ENCODE assay signal across 17 cellular contexts in the genomic region with DNA sequence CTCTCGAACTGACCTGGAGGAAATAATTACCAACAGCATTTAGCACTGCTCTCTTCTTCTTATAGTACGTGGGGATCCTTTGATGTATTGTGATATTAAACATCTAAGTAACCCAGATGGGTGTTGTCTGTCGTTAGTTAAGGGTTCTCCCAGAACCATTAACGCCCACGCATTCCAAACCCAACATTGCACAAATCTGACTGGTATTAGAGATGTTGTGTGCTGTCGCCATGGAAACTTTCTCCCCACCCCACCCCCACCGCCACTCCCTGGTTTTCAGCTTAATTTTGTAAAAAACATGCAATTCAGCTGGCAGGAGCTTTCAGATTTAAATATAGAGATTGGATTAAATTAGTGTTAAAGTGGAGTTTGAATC.
"Had no signal": no experiment of that assay in that cellular context is flagged by ENCODE, and none has a peak within 500 bp of the region (broad histone marks: within the 10 kb centered on the region; RNA-seq: fewer than 3 reads in every experiment).

No MANE protein-coding gene starts in this region.

- H3K9me3 Mint-ChIP-seq: activated T-helper 17 cell treated with anti-CD3 and anti-CD28 coated beads, Interleukin-2, amount 50 U/mL, for 72 hours; mesothelial cell of epicardium; neural crest cell; T-helper 1 cell treated with Interleukin-12 subunit alpha and Interleukin-12 subunit beta and Interleukin-4 antibody, amounts not matched to agents 30 μg/mL and 1 μg/mL, for 36 hours had no signal

- ATAC-seq: activated T-helper 17 cell treated with anti-CD3 and anti-CD28 coated beads, Interleukin-2, amount 50 U/mL, for 72 hours; pancreas had no signal

- H3K36me3 ChIP-seq: ascending aorta, esophagus squamous epithelium, pancreas, tibial artery, WERI-Rb-1 had no signal

- H3K4me3 Mint-ChIP-seq: activated T-helper 17 cell treated with anti-CD3 and anti-CD28 coated beads, Interleukin-2, amount 50 U/mL, for 72 hours; mesothelial cell of epicardium; neural crest cell; T-helper 1 cell treated with Interleukin-12 subunit alpha and Interleukin-12 subunit beta and Interleukin-4 antibody, amounts not matched to agents 30 μg/mL and 1 μg/mL, for 36 hours had no signal

- H3K4me3 ChIP-seq: ascending aorta, esophagus squamous epithelium, pancreas, skin epidermis, tibial artery had no signal

- H3K4me1 Mint-ChIP-seq: activated T-helper 17 cell treated with anti-CD3 and anti-CD28 coated beads, Interleukin-2, amount 50 U/mL, for 72 hours had no signal

- H3K27ac ChIP-seq: ascending aorta, esophagus squamous epithelium, pancreas, skin epidermis, tibial artery, WERI-Rb-1 had no signal

- H3K27me3 ChIP-seq: ascending aorta, pancreas had no signal

- H3K36me3 Mint-ChIP-seq: mesothelial cell of epicardium had no signal

- DNase-seq: activated CD4-positive, alpha-beta T cell treated with anti-CD3 and anti-CD28 coated beads, Interleukin-2, amount 50 U/mL, for 48 hours; activated naive CD4-positive, alpha-beta T cell treated with Interleukin-2 at 50 U/mL for 16 hours; esophagus squamous epithelium; foreskin fibroblast; kidney; stimulated activated CD4-positive, alpha-beta T cell treated with anti-CD3 and anti-CD28 coated beads, Interleukin-15, amount 100 ng/mL, for 24 hours; stimulated activated CD4-positive, alpha-beta T cell treated with anti-CD3 and anti-CD28 coated beads, Interleukin-4, amount 100 ng/mL, for 24 hours; stimulated activated naive CD4-positive, alpha-beta T cell; WERI-Rb-1 had no signal

- H3K4me1 ChIP-seq: ascending aorta, esophagus squamous epithelium, pancreas, tibial artery had no signal

- H3K27ac Mint-ChIP-seq: activated T-helper 17 cell treated with anti-CD3 and anti-CD28 coated beads, Interleukin-2, amount 50 U/mL, for 72 hours; mesothelial cell of epicardium; T-helper 1 cell treated with Interleukin-12 subunit alpha and Interleukin-12 subunit beta and Interleukin-4 antibody, amounts not matched to agents 30 μg/mL and 1 μg/mL, for 36 hours had no signal

- H3K9me3 ChIP-seq: ascending aorta, esophagus squamous epithelium, pancreas, tibial artery had no signal
